ENCODE assay signal across 1 cellular context in genomic region chr2:24075915-24076848, GRCh38.
TF ChIP-seq lines count a peak whose summit lies in the region.

A gene with protein sequence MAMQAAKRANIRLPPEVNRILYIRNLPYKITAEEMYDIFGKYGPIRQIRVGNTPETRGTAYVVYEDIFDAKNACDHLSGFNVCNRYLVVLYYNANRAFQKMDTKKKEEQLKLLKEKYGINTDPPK (minus strand): TSS chr2:24076326. CDS start chr2:24076229, 97 bp downstream.

TF ChIP-seq in HepG2, 621 proteins besides CTCF, POLR2A, EP300 and RAD21 (continued from another document):
- TF ChIP-seq ELF3 (CRISPR knock-in tag; IDR thresholded peaks at IDR 0.05): peak; percentile 97
- TF ChIP-seq TCF12 (IDR thresholded peaks at IDR 0.05): no peak
- TF ChIP-seq TCF12 (CRISPR knock-in tag; IDR thresholded peaks at IDR 0.05): peak; percentile 88
- TF ChIP-seq KAT2B (IDR thresholded peaks at IDR 0.05; ENCODE audit: borderline replicate concordance, low read depth, low read length): no peak; the same call in 1 of the 2 replicates
- TF ChIP-seq ZNF101 (CRISPR knock-in tag; IDR thresholded peaks at IDR 0.05; ENCODE audit: borderline replicate concordance, low read depth): no peak; the same call in 1 of the 2 replicates
